ENCODE assay signal across 20 cellular contexts in genomic region chr10:32846974-32847373, GRCh38.
DNase-seq lines count a peak whose midpoint lies in the region; ATAC-seq, FAIRE-seq and TF ChIP-seq lines count a peak whose summit lies in the region.
"Had no signal": no experiment of that assay in that cellular context is flagged by ENCODE, and none has a peak within 500 bp of the region (broad histone marks: within the 10 kb centered on the region; RNA-seq: fewer than 3 reads in every experiment).

No MANE protein-coding gene starts in this region.

- DNase-seq in H7 (peak; percentile 3), NCI-H526 treated with DMSO at 0.1 percent for 48 hours (lab: John Stamatoyannopoulos, UW) (peak; percentile 1), H1 (ENCODE audit: low read depth in 1 of 2, low spot score in 2 of 2) (no peak), keratinocyte (ENCODE audit: low read depth, low spot score) (no peak), NCI-H2081 (lab: John Stamatoyannopoulos, UW) (no peak), 8988T (no peak)
- DNase-seq: Caco-2; CD4-positive, CD25-positive, alpha-beta regulatory T cell; CD8-positive, alpha-beta T cell; DMS153; DND-41; GOT3; HFFc6 had no signal

- WGBS in H1 (ENCODE audit: extremely low coverage in 1 of 2, insufficient coverage in 1 of 2, insufficient read length in 1 of 2, insufficient replicate concordance in 2 of 2, low coverage in 1 of 2, low lambda C conversion rate in 2 of 2, missing lambda C conversion rate in 1 of 2), 2 experiments = 72% methylated on average over 4 of the region's 4 CpGs; no CpG with 5 or more reads in 1 of the 2 experiments

- H3K14ac ChIP-seq in H1 (ENCODE audit: insufficient read length) = no peak overlapping the region

- H3K9ac ChIP-seq in H1 (replicated peaks in 1 of 4; ENCODE audit: extremely low read depth in 1 of 4, low read depth in 3 of 4, low read length in 3 of 4) (no peak overlapping the region), keratinocyte (ENCODE audit: control insufficient read depth, extremely low read depth, insufficient read depth, low read length) (no peak overlapping the region)
- H3K9ac ChIP-seq: BLaER1 had no signal

- H3K4me2 ChIP-seq in H1 (ENCODE audit: insufficient read depth in 1 of 2, low read depth in 2 of 2, low read length in 2 of 2) = no peak overlapping the region
- no peak overlapping the region for H3K4me2 ChIP-seq in keratinocyte (ENCODE audit: control insufficient read depth, extremely low read depth, insufficient read depth, low read depth, low read length)
- H3K4me2 ChIP-seq: BLaER1 had no signal

- H3K23me2 ChIP-seq in H1 (ENCODE audit: low read depth, low read length) = no peaks in the 10 kb centered on the region

- CTCF ChIA-PET in H1 (lab: Charles Lee; ENCODE audit: partially characterized antibody) = no interaction called here

- dilution Hi-C loops in keratinocyte (cut with MboI; ENCODE audit: extremely low pct_ligation_motif_present, low sequenced_read_pairs) = no loop called here

- no peak overlapping the region for H4K5ac ChIP-seq in H1 (ENCODE audit: insufficient read length, low read depth, low read length)

- H2BK20ac ChIP-seq in H1 (ENCODE audit: low read length) = no peak overlapping the region

- no peaks in the 10 kb centered on the region for H3K4me1 ChIP-seq in H1 (replicated peaks in 1 of 4; ENCODE audit: control insufficient read depth in 3 of 4, insufficient read depth in 4 of 4, low read length in 3 of 4)
- no peaks in the 10 kb centered on the region for H3K4me1 ChIP-seq in keratinocyte (ENCODE audit: control insufficient read depth, extremely low read depth, insufficient read depth, low read length)
- H3K4me1 ChIP-seq: BLaER1, Caco-2, HAP-1 had no signal

- H3K4me3 ChIP-seq in H7 (ENCODE audit: insufficient read depth, low read depth, low read length) (no peak overlapping the region), H1 (ENCODE audit: extremely low read depth in 1 of 4, insufficient read depth in 2 of 4, low read depth in 3 of 4, low read length in 4 of 4) (no peak overlapping the region), keratinocyte (ENCODE audit: control insufficient read depth in 2 of 3, extremely low read depth in 1 of 3, insufficient read depth in 2 of 3, low read depth in 1 of 3, low read length in 3 of 3) (no peak overlapping the region)
- H3K4me3 ChIP-seq: BLaER1, HAP-1 had no signal

- FAIRE-seq in H1 (lab: Jason Lieb, UNC) (peak; percentile 13), keratinocyte (lab: Jason Lieb, UNC) (peak; percentile 9)
- FAIRE-seq: GM12892, GM19239 had no signal

- H3K18ac ChIP-seq in H1 (ENCODE audit: extremely low read depth, low read length) = no peak overlapping the region

- H2AFZ ChIP-seq in H1 (ENCODE audit: low read length) (no peak overlapping the region), keratinocyte (ENCODE audit: control insufficient read depth, low read length) (no peak overlapping the region)

- H3K27ac ChIP-seq in H1 (ENCODE audit: low read depth, low read length) (no peak overlapping the region), keratinocyte (ENCODE audit: control insufficient read depth, insufficient read depth, low read length) (no peak overlapping the region)
- H3K27ac ChIP-seq: BLaER1, C4-2B had no signal

- no peak for TF ChIP-seq RAD21 in H1 (IDR thresholded peaks at IDR 0.05 in 1 of 2, conservative IDR thresholded peaks at IDR 0.05 in 1 of 2; ENCODE audit: low read depth in 2 of 2, low read length in 2 of 2)

- H3K4ac ChIP-seq in H1 (replicated peaks; ENCODE audit: insufficient read length, low read depth, low read length) = no peak overlapping the region

- H2BK12ac ChIP-seq in H1 (ENCODE audit: low read depth, low read length) = no peak overlapping the region

- H4K91ac ChIP-seq in H1 (replicated peaks; ENCODE audit: insufficient read length, low read length) = no peak overlapping the region

- no peaks in the 10 kb centered on the region for H3K79me1 ChIP-seq in H1 (ENCODE audit: low read depth, low read length)

- no peak overlapping the region for H2AK5ac ChIP-seq in H1 (ENCODE audit: low read depth, low read length)

- H2BK5ac ChIP-seq in H1 (ENCODE audit: low read depth, low read length) = no peak overlapping the region

- H3K27me3 ChIP-seq in H7 (ENCODE audit: control insufficient read depth, insufficient read depth, low read length) = no peaks in the 10 kb centered on the region
- no peaks in the 10 kb centered on the region for H3K27me3 ChIP-seq in H1 (replicated peaks in 1 of 4; ENCODE audit: control insufficient read depth in 3 of 4, extremely low read depth in 1 of 4, insufficient read depth in 3 of 4, low read length in 3 of 4)
- H3K27me3 ChIP-seq in keratinocyte (ENCODE audit: control insufficient read depth, extremely low read depth, insufficient read depth, low read length) = no peaks in the 10 kb centered on the region
- H3K27me3 ChIP-seq: BLaER1 had no signal

- H3K23ac ChIP-seq in H1 (ENCODE audit: insufficient read length) = no peak overlapping the region

- no peaks in the 10 kb centered on the region for H3K9me1 ChIP-seq in keratinocyte (ENCODE audit: control insufficient read depth, extremely low read depth, insufficient read depth, low read length)

- no peak overlapping the region for H2BK15ac ChIP-seq in H1 (ENCODE audit: low read length)

- H4K20me1 ChIP-seq in H1 (replicated peaks in 1 of 2; ENCODE audit: control insufficient read depth in 1 of 2, insufficient read depth in 2 of 2, low read length in 2 of 2) = no peaks in the 10 kb centered on the region
- no peaks in the 10 kb centered on the region for H4K20me1 ChIP-seq in keratinocyte (ENCODE audit: control insufficient read depth, extremely low read depth, insufficient read depth, low read length)
- H4K20me1 ChIP-seq: BLaER1 had no signal

- H2BK120ac ChIP-seq in H1 (replicated peaks; ENCODE audit: low read depth, low read length) = no peak overlapping the region

- H3K79me2 ChIP-seq in H1 (ENCODE audit: control insufficient read depth in 1 of 2, insufficient read depth in 2 of 2, low read length in 2 of 2) (no peaks in the 10 kb centered on the region), keratinocyte (ENCODE audit: control insufficient read depth, insufficient read depth, low read length) (no peaks in the 10 kb centered on the region)

- H3K9me3 ChIP-seq in H1 (ENCODE audit: insufficient read depth in 2 of 2, low read depth in 1 of 2, low read length in 1 of 2) (no peaks in the 10 kb centered on the region), keratinocyte (ENCODE audit: control insufficient read depth, low read depth, low read length) (no peaks in the 10 kb centered on the region)
- H3K9me3 ChIP-seq: BLaER1, Caco-2, HAP-1 had no signal

- no peak for TF ChIP-seq EP300 in H1 (IDR thresholded peaks at IDR 0.05; ENCODE audit: borderline replicate concordance in 1 of 2, low read depth in 2 of 2, low read length in 2 of 2)

- no peaks in the 10 kb centered on the region for H3K36me3 ChIP-seq in H7 (replicated peaks; ENCODE audit: control insufficient read depth, insufficient read depth, low read length)
- H3K36me3 ChIP-seq in H1 (ENCODE audit: control insufficient read depth in 2 of 4, insufficient read depth in 4 of 4, low read length in 3 of 4) = no peaks in the 10 kb centered on the region
- H3K36me3 ChIP-seq in keratinocyte (ENCODE audit: control insufficient read depth in 2 of 2, extremely low read depth in 1 of 2, insufficient read depth in 2 of 2, low read length in 2 of 2) = no peaks in the 10 kb centered on the region
- H3K36me3 ChIP-seq: BLaER1, HAP-1 had no signal

- no peak for TF ChIP-seq POLR2A in H1 (IDR thresholded peaks at IDR 0.05; ENCODE audit: control extremely low read depth in 1 of 2, low read depth in 2 of 2, low read length in 2 of 2)

- H3K56ac ChIP-seq in H1 (replicated peaks; ENCODE audit: insufficient read length, low read depth, low read length) = no peak overlapping the region

- ATAC-seq in GM21737 (IDR thresholded peaks at IDR 0.05; ENCODE audit: unreplicated experiment) (no peak), GM18519 (IDR thresholded peaks at IDR 0.05; ENCODE audit: low FRiP score, unreplicated experiment) (no peak)
- ATAC-seq: CD8-positive, alpha-beta T cell had no signal

- no peak overlapping the region for H4K8ac ChIP-seq in H1 (ENCODE audit: extremely low read depth, insufficient read depth, low read length)

- POLR2A ChIA-PET in H1 (lab: Charles Lee; ENCODE audit: partially characterized antibody) = no interaction called here

- TF ChIP-seq CTCF in H1 (IDR thresholded peaks at IDR 0.05; ENCODE audit: control extremely low read depth in 1 of 3, insufficient read depth in 1 of 3, low read depth in 1 of 3, low read length in 3 of 3) = no peak
- no peak for TF ChIP-seq CTCF in keratinocyte (optimal IDR thresholded peaks at IDR 0.05 in 1 of 3, IDR thresholded peaks at IDR 0.05 in 1 of 3, conservative IDR thresholded peaks at IDR 0.05 in 1 of 3; ENCODE audit: extremely low read depth in 1 of 3, insufficient read depth in 2 of 3, low read length in 3 of 3)

TF ChIP-seq in H1, 55 proteins besides CTCF, POLR2A, EP300 and RAD21:
- TF ChIP-seq SUZ12 (IDR thresholded peaks at IDR 0.05; ENCODE audit: low read length) = no peak
- no peak for TF ChIP-seq HDAC6 (IDR thresholded peaks at IDR 0.05; ENCODE audit: low read depth, low read length)
- TF ChIP-seq TBP (IDR thresholded peaks at IDR 0.05; ENCODE audit: low read depth, low read length) = no peak
- no peak for TF ChIP-seq E2F6 (IDR thresholded peaks at IDR 0.05)
- no peak for TF ChIP-seq PHF8 (conservative IDR thresholded peaks at IDR 0.05; ENCODE audit: low read depth, low read length)
- no peak for TF ChIP-seq RBBP5 (IDR thresholded peaks at IDR 0.05; ENCODE audit: borderline replicate concordance, low read depth, low read length)
- TF ChIP-seq YY1 (IDR thresholded peaks at IDR 0.05; ENCODE audit: low read depth, low read length) = no peak
- no peak for TF ChIP-seq POU5F1 (IDR thresholded peaks at IDR 0.05; ENCODE audit: low read depth, low read length)
- TF ChIP-seq SRF (IDR thresholded peaks at IDR 0.05; ENCODE audit: low read depth, low read length) = no peak
- TF ChIP-seq RFX5 (IDR thresholded peaks at IDR 0.05; ENCODE audit: borderline replicate concordance, low read depth, low read length) = no peak

Comparison
In these comparisons a context has a peak if more than half of its experiments do, and no peak if none do; other contexts are left out.
1. DNase-seq: peak in H7 (single experiment) and NCI-H526 treated with DMSO at 0.1 percent for 48 hours (single experiment); none in H1 (0 of 2), keratinocyte (single experiment), NCI-H2081 (0 of 2) and 8988T (single experiment).